In the genomic region with DNA sequence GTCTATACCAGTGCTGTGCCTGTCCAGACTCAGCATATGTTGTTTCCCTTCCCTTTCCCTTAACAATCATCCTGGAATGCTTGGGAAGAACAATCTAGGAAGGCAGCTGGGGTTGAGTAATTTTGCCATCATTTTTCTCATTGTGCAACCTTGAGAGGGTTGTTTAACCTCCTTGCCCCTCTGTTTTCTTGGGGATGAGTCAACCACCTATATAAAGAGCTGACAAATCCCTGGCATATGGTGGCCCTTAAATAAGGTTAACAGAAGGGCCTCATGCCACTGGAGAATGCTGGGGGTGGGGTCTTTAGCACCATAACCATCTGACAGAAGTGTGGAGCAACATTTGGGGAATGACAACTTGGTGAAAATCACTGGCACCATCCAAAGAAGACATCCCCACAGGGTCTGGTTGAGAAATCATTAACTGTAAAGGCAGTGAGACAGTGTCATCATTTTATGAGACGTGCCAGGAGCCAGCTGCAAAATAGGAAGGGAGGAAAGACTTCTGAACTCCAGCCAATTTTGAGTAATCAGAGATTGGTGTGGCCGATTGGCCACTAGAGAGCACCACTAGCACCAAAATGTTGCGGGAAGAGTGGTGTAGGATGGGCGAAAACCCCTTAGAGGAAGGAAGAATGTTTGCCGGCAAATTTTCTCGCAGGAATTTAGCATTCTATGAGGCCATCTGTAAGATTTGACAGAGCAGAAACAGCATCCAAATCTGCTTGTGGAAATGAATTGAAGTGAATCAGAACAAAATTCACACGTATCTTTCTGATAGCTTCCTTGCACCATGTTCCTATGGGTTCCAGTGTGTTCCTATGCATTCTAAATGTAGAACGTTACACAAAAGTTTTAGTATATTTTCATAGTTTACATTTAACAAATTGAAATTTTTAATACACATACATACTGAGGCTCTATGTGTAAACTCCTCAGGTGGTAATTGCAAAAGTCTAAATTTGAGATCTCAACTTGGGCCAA, we compare ENCODE assay signal across 10 cellular contexts.
DNase-seq lines count a peak whose midpoint lies in the region; ATAC-seq lines count a peak whose summit lies in the region.
"Had no signal": no experiment of that assay in that cellular context is flagged by ENCODE, and none has a peak within 500 bp of the region (broad histone marks: within the 10 kb centered on the region; RNA-seq: fewer than 3 reads in every experiment).

No MANE protein-coding gene starts in this region.

- H3K27ac Mint-ChIP-seq in naive thymus-derived CD4-positive, alpha-beta T cell, result no peak overlapping the region
- H3K27ac Mint-ChIP-seq in activated naive CD4-positive, alpha-beta T cell treated with anti-CD3 and anti-CD28 coated beads, Interleukin-2, amount 10 ng/mL, durations not matched to agents 7 days and 5 days, result no peak overlapping the region

- DNase-seq in ELF-1 (ENCODE audit: low read depth, low spot score) (peak; percentile 54), NOMO-1 treated with DMSO at 0.1 percent for 48 hours (lab: John Stamatoyannopoulos, UW; ENCODE audit: unreplicated experiment) (peak; percentile 29), fibroblast of gingiva (ENCODE audit: low read depth) (peak; percentile 94), pons (ENCODE audit: low spot score) (peak; percentile 75), RPMI8226 (no peak)
- no peak for DNase-seq in naive thymus-derived CD4-positive, alpha-beta T cell
- DNase-seq in activated naive CD4-positive, alpha-beta T cell treated with anti-CD3 and anti-CD28 coated beads, Interleukin-2, amount 10 ng/mL, durations not matched to agents 7 days and 5 days, result no peak

- H3K9me3 ChIP-seq in naive thymus-derived CD4-positive, alpha-beta T cell (ENCODE audit: control insufficient read depth in 2 of 3, low read length in 3 of 3), result no peaks in the 10 kb centered on the region

- no peaks in the 10 kb centered on the region for H3K4me1 ChIP-seq in naive thymus-derived CD4-positive, alpha-beta T cell (ENCODE audit: control insufficient read depth in 2 of 2, insufficient read depth in 2 of 2, low read length in 2 of 2)

- intact Hi-C loops in naive thymus-derived CD4-positive, alpha-beta T cell (cut with micrococcal nuclease), result no loop called here

- no peak for ATAC-seq in naive thymus-derived CD4-positive, alpha-beta T cell
- no peak for ATAC-seq in GM21528 (IDR thresholded peaks at IDR 0.05; ENCODE audit: low FRiP score, unreplicated experiment)

- no peak overlapping the region for H3K4me3 ChIP-seq in naive thymus-derived CD4-positive, alpha-beta T cell (ENCODE audit: low read length)
- H3K4me3 ChIP-seq: skin epidermis had no signal

- POLR2A ChIA-PET in naive thymus-derived CD4-positive, alpha-beta T cell (lab: Charles Lee), result no interaction called here

- H3K36me3 ChIP-seq in naive thymus-derived CD4-positive, alpha-beta T cell (ENCODE audit: control insufficient read depth in 2 of 3, insufficient read depth in 3 of 3, low read length in 3 of 3), result no peaks in the 10 kb centered on the region

- CTCF ChIA-PET in naive thymus-derived CD4-positive, alpha-beta T cell (lab: Charles Lee), result no interaction called here
- CTCF ChIA-PET in activated naive CD4-positive, alpha-beta T cell treated with anti-CD3 and anti-CD28 coated beads, Interleukin-2, amount 10 ng/mL, durations not matched to agents 7 days and 5 days (lab: Charles Lee), result no interaction called here

- H3K4me3 Mint-ChIP-seq in naive thymus-derived CD4-positive, alpha-beta T cell, result no peak overlapping the region
- no peak overlapping the region for H3K4me3 Mint-ChIP-seq in activated naive CD4-positive, alpha-beta T cell treated with anti-CD3 and anti-CD28 coated beads, Interleukin-2, amount 10 ng/mL, durations not matched to agents 7 days and 5 days

- H3K4me1 Mint-ChIP-seq in naive thymus-derived CD4-positive, alpha-beta T cell, result no peaks in the 10 kb centered on the region
- H3K4me1 Mint-ChIP-seq in activated naive CD4-positive, alpha-beta T cell treated with anti-CD3 and anti-CD28 coated beads, Interleukin-2, amount 10 ng/mL, durations not matched to agents 7 days and 5 days, result no peaks in the 10 kb centered on the region

- H3K27me3 Mint-ChIP-seq in naive thymus-derived CD4-positive, alpha-beta T cell, result peaks cover 0 to 48% (median 36%) of the 10 kb centered on the region in 5 donors
- H3K27me3 Mint-ChIP-seq in activated naive CD4-positive, alpha-beta T cell treated with anti-CD3 and anti-CD28 coated beads, Interleukin-2, amount 10 ng/mL, durations not matched to agents 7 days and 5 days, result no peaks in the 10 kb centered on the region

- H3K9me3 Mint-ChIP-seq in naive thymus-derived CD4-positive, alpha-beta T cell, result peaks cover 0 to 12% (median 4%) of the 10 kb centered on the region in 11 donors
- H3K9me3 Mint-ChIP-seq in activated naive CD4-positive, alpha-beta T cell treated with anti-CD3 and anti-CD28 coated beads, Interleukin-2, amount 10 ng/mL, durations not matched to agents 7 days and 5 days, result no peaks in the 10 kb centered on the region

- no peaks in the 10 kb centered on the region for H3K27me3 ChIP-seq in naive thymus-derived CD4-positive, alpha-beta T cell (ENCODE audit: control insufficient read depth in 2 of 2, insufficient read depth in 2 of 2, low read length in 2 of 2)

- H3K27ac ChIP-seq in naive thymus-derived CD4-positive, alpha-beta T cell (ENCODE audit: low read depth, low read length), result no peak overlapping the region
- H3K27ac ChIP-seq: HL-60 had no signal

- H3K36me3 Mint-ChIP-seq in naive thymus-derived CD4-positive, alpha-beta T cell, result peaks cover 0 to 4% (median 0%) of the 10 kb centered on the region in 5 donors
- H3K36me3 Mint-ChIP-seq in activated naive CD4-positive, alpha-beta T cell treated with anti-CD3 and anti-CD28 coated beads, Interleukin-2, amount 10 ng/mL, durations not matched to agents 7 days and 5 days, result no peaks in the 10 kb centered on the region

Comparison
In these comparisons a context has a peak if more than half of its experiments do, and no peak if none do; other contexts are left out.
1. DNase-seq: peak in ELF-1 (single experiment), NOMO-1 treated with DMSO at 0.1 percent for 48 hours (single experiment), fibroblast of gingiva (single experiment) and pons (single experiment); none in RPMI8226 (single experiment), naive thymus-derived CD4-positive, alpha-beta T cell (0 of 9) and activated naive CD4-positive, alpha-beta T cell treated with anti-CD3 and anti-CD28 coated beads, Interleukin-2, amount 10 ng/mL, durations not matched to agents 7 days and 5 days (single experiment).